12 cellular contexts compared by ENCODE assay signal in genomic region chr7:29336851-29337627, GRCh38.
A peak's percentile ranks its signal among the peaks of the same experiment; 100 is the strongest.
DNase-seq lines count a peak whose midpoint lies in the region; ATAC-seq and TF ChIP-seq lines count a peak whose summit lies in the region.
"Had no signal": no experiment of that assay in that cellular context is flagged by ENCODE, and none has a peak within 500 bp of the region (broad histone marks: within the 10 kb centered on the region; RNA-seq: fewer than 3 reads in every experiment).

No MANE protein-coding gene starts in this region.

- TF ChIP-seq EP300 in upper lobe of left lung (IDR thresholded peaks at IDR 0.05), result no peak

- H3K36me3 Mint-ChIP-seq in activated CD4-positive, alpha-beta memory T cell treated with anti-CD3 and anti-CD28 coated beads, Interleukin-2, amount 10 ng/mL, durations not matched to agents 7 days and 5 days (ENCODE audit: low read depth), result no peaks in the 10 kb centered on the region
- H3K36me3 Mint-ChIP-seq in activated CD4-positive, alpha-beta memory T cell treated with anti-CD3 and anti-CD28 coated beads for 36 hours, result no peaks in the 10 kb centered on the region

- H3K4me3 ChIP-seq in upper lobe of left lung, result no peak overlapping the region
- H3K4me3 ChIP-seq: Peyer's patch, vagina had no signal

- H3K9me3 ChIP-seq in upper lobe of left lung, result no peaks in the 10 kb centered on the region
- H3K9me3 ChIP-seq: Peyer's patch, vagina had no signal

- H3K4me1 ChIP-seq in upper lobe of left lung, result peaks cover 0 to 13% (median 4%) of the 10 kb centered on the region in 4 donors
- H3K4me1 ChIP-seq: vagina had no signal

- no peaks in the 10 kb centered on the region for H3K27me3 Mint-ChIP-seq in activated CD4-positive, alpha-beta memory T cell treated with anti-CD3 and anti-CD28 coated beads, Interleukin-2, amount 10 ng/mL, durations not matched to agents 7 days and 5 days
- no peaks in the 10 kb centered on the region for H3K27me3 Mint-ChIP-seq in activated CD4-positive, alpha-beta memory T cell treated with anti-CD3 and anti-CD28 coated beads for 36 hours
- peaks cover 5% of the 10 kb centered on the region for H3K27me3 Mint-ChIP-seq in stimulated activated naive CD8-positive, alpha-beta T cell treated with anti-CD3 and anti-CD28 coated beads, Interleukin-15, amount 100 ng/mL, for 72 hours

- TF ChIP-seq CTCF in GM20000 (IDR thresholded peaks at IDR 0.05; ENCODE audit: extremely low read depth, missing control alignments) (no peak), upper lobe of left lung (IDR thresholded peaks at IDR 0.05) (no peak)

- no peak for DNase-seq in activated CD4-positive, alpha-beta memory T cell treated with anti-CD3 and anti-CD28 coated beads, Interleukin-2, amount 10 ng/mL, durations not matched to agents 7 days and 5 days
- DNase-seq in activated CD4-positive, alpha-beta memory T cell treated with anti-CD3 and anti-CD28 coated beads for 36 hours, result no peak
- DNase-seq in NCI-H510A (lab: John Stamatoyannopoulos, UW) (peak; percentile 76), globus pallidus (ENCODE audit: low spot score) (peak; percentile 82), GM20000 (ENCODE audit: low spot score) (no peak), upper lobe of left lung (no peak)
- no peak for DNase-seq in stimulated activated naive CD8-positive, alpha-beta T cell treated with anti-CD3 and anti-CD28 coated beads, Interleukin-15, amount 100 ng/mL, for 72 hours
- DNase-seq: activated CD8-positive, alpha-beta memory T cell treated with anti-CD3 and anti-CD28 coated beads for 24 hours; nephron progenitor cell had no signal

- peak overlapping the region; percentile 16 for H3K27ac Mint-ChIP-seq in activated CD4-positive, alpha-beta memory T cell treated with anti-CD3 and anti-CD28 coated beads, Interleukin-2, amount 10 ng/mL, durations not matched to agents 7 days and 5 days
- no peak overlapping the region for H3K27ac Mint-ChIP-seq in activated CD4-positive, alpha-beta memory T cell treated with anti-CD3 and anti-CD28 coated beads for 36 hours
- H3K27ac Mint-ChIP-seq in stimulated activated naive CD8-positive, alpha-beta T cell treated with anti-CD3 and anti-CD28 coated beads, Interleukin-15, amount 100 ng/mL, for 72 hours, result peak overlapping the region; percentile 49 to 52
- H3K27ac Mint-ChIP-seq: nephron progenitor cell had no signal

- CTCF ChIA-PET in activated CD4-positive, alpha-beta memory T cell treated with anti-CD3 and anti-CD28 coated beads, Interleukin-2, amount 10 ng/mL, durations not matched to agents 7 days and 5 days (lab: Charles Lee), result interaction anchor here (1.3 kb wide), 2 partner anchors 97 to 147 kb away, joined by 3 to 5 read pairs; no protein-coding TSS in a partner anchor
- CTCF ChIA-PET in activated CD4-positive, alpha-beta memory T cell treated with anti-CD3 and anti-CD28 coated beads for 36 hours (lab: Charles Lee), result interaction anchor here (0.9 kb wide), 1 partner anchor 147 kb away, joined by 4 read pairs; no protein-coding TSS in a partner anchor

- H3K27ac ChIP-seq in upper lobe of left lung, result no peak overlapping the region
- H3K27ac ChIP-seq: vagina had no signal

- H3K27me3 ChIP-seq in upper lobe of left lung, result no peaks in the 10 kb centered on the region
- H3K27me3 ChIP-seq: Peyer's patch, vagina had no signal

- no peaks in the 10 kb centered on the region for H3K36me3 ChIP-seq in upper lobe of left lung
- H3K36me3 ChIP-seq: Peyer's patch, vagina had no signal

- POLR2A ChIA-PET in activated CD4-positive, alpha-beta memory T cell treated with anti-CD3 and anti-CD28 coated beads, Interleukin-2, amount 10 ng/mL, durations not matched to agents 7 days and 5 days (lab: Charles Lee), result no interaction called here
- POLR2A ChIA-PET in activated CD4-positive, alpha-beta memory T cell treated with anti-CD3 and anti-CD28 coated beads for 36 hours (lab: Charles Lee), result no interaction called here

- ATAC-seq in stimulated activated naive CD8-positive, alpha-beta T cell treated with anti-CD3 and anti-CD28 coated beads, Interleukin-15, amount 100 ng/mL, for 72 hours, result peak; percentile 71
- ATAC-seq in HG02610 (IDR thresholded peaks at IDR 0.05; ENCODE audit: unreplicated experiment), result no peak
- ATAC-seq in upper lobe of left lung (ENCODE audit: low FRiP score in 2 of 2), result no peak

- no peak overlapping the region for H3K4me3 Mint-ChIP-seq in activated CD4-positive, alpha-beta memory T cell treated with anti-CD3 and anti-CD28 coated beads, Interleukin-2, amount 10 ng/mL, durations not matched to agents 7 days and 5 days
- H3K4me3 Mint-ChIP-seq in activated CD4-positive, alpha-beta memory T cell treated with anti-CD3 and anti-CD28 coated beads for 36 hours, result no peak overlapping the region
- peak overlapping the region in 1 of 2 donors; percentile 16 for H3K4me3 Mint-ChIP-seq in stimulated activated naive CD8-positive, alpha-beta T cell treated with anti-CD3 and anti-CD28 coated beads, Interleukin-15, amount 100 ng/mL, for 72 hours
- H3K4me3 Mint-ChIP-seq: nephron progenitor cell had no signal

- intact Hi-C loops in activated CD4-positive, alpha-beta memory T cell treated with anti-CD3 and anti-CD28 coated beads for 36 hours (cut with micrococcal nuclease), result no loop called here

- H3K9me3 Mint-ChIP-seq in activated CD4-positive, alpha-beta memory T cell treated with anti-CD3 and anti-CD28 coated beads, Interleukin-2, amount 10 ng/mL, durations not matched to agents 7 days and 5 days, result no peaks in the 10 kb centered on the region
- H3K9me3 Mint-ChIP-seq in activated CD4-positive, alpha-beta memory T cell treated with anti-CD3 and anti-CD28 coated beads for 36 hours, result no peaks in the 10 kb centered on the region
- no peaks in the 10 kb centered on the region for H3K9me3 Mint-ChIP-seq in stimulated activated naive CD8-positive, alpha-beta T cell treated with anti-CD3 and anti-CD28 coated beads, Interleukin-15, amount 100 ng/mL, for 72 hours
- H3K9me3 Mint-ChIP-seq: nephron progenitor cell had no signal

- H3K4me1 Mint-ChIP-seq in activated CD4-positive, alpha-beta memory T cell treated with anti-CD3 and anti-CD28 coated beads, Interleukin-2, amount 10 ng/mL, durations not matched to agents 7 days and 5 days, result peaks cover 16% of the 10 kb centered on the region
- H3K4me1 Mint-ChIP-seq in activated CD4-positive, alpha-beta memory T cell treated with anti-CD3 and anti-CD28 coated beads for 36 hours (ENCODE audit: low read depth), result peaks cover 22% of the 10 kb centered on the region
- H3K4me1 Mint-ChIP-seq in stimulated activated naive CD8-positive, alpha-beta T cell treated with anti-CD3 and anti-CD28 coated beads, Interleukin-15, amount 100 ng/mL, for 72 hours, result peaks cover 27% of the 10 kb centered on the region

- no peak for TF ChIP-seq POLR2A in upper lobe of left lung (IDR thresholded peaks at IDR 0.05)

- 28 to 43% methylated on average over 9 of the region's 9 CpGs for WGBS in upper lobe of left lung, 2 donors

Comparison
In these comparisons a context has a peak if more than half of its experiments do, and no peak if none do; other contexts are left out.
1. DNase-seq: peak in NCI-H510A (single experiment) and globus pallidus (single experiment); none in activated CD4-positive, alpha-beta memory T cell treated with anti-CD3 and anti-CD28 coated beads, Interleukin-2, amount 10 ng/mL, durations not matched to agents 7 days and 5 days (single experiment), activated CD4-positive, alpha-beta memory T cell treated with anti-CD3 and anti-CD28 coated beads for 36 hours (single experiment), stimulated activated naive CD8-positive, alpha-beta T cell treated with anti-CD3 and anti-CD28 coated beads, Interleukin-15, amount 100 ng/mL, for 72 hours (0 of 2), GM20000 (single experiment) and upper lobe of left lung (0 of 2).